ENCODE assay signal across 13 cellular contexts in the genomic region with DNA sequence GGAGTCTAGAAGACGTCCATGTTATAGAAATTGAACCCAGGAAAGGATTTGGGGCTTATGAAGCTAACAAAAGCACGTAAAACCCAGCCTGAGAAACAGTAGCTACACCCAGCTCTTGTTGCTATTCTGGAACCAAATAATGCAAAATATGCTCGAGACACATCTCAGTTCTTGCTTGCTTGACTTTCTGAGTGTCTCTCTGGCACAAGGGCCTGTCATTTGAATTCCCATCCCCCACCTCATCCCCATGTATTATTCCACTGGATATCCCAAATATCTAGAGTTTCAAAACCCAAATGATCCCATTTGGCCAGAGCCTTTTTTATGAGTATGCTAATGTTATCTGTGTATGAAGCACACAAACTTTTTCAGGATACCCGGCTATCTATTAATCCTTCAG.
"Had no signal": no experiment of that assay in that cellular context is flagged by ENCODE, and none has a peak within 500 bp of the region (broad histone marks: within the 10 kb centered on the region; RNA-seq: fewer than 3 reads in every experiment).

No MANE protein-coding gene starts in this region.

- DNase-seq: activated CD4-positive, alpha-beta T cell treated with anti-CD3 and anti-CD28 coated beads, Interleukin-2, amount 50 U/mL, for 1 hour; activated naive CD4-positive, alpha-beta T cell treated with anti-CD3 and anti-CD28 coated beads for 36 hours; activated naive CD8-positive, alpha-beta T cell treated with anti-CD3 and anti-CD28 coated beads, Interleukin-2, amount 50 U/mL, for 24 hours; erythroblast; islet precursor cell; mucosa of descending colon; naive thymus-derived CD8-positive, alpha-beta T cell; posterior cingulate gyrus; small intestine; stimulated activated CD4-positive, alpha-beta T cell treated with anti-CD3 and anti-CD28 coated beads, Interleukin-4, amount 100 ng/mL, for 4 hours; stimulated activated CD8-positive, alpha-beta memory T cell treated with anti-CD3 and anti-CD28 coated beads, Interleukin-4, amount 100 ng/mL, for 48 hours; stimulated activated naive CD4-positive, alpha-beta T cell treated with Interleukin-2 at 50 U/mL for 16 hours had no signal

- H3K27me3 Mint-ChIP-seq: activated T-helper 17 cell treated with anti-CD3 and anti-CD28 coated beads, Interleukin-2, amount 50 U/mL, for 72 hours had no signal

- H3K4me3 Mint-ChIP-seq: activated naive CD4-positive, alpha-beta T cell treated with anti-CD3 and anti-CD28 coated beads for 36 hours; activated naive CD8-positive, alpha-beta T cell treated with anti-CD3 and anti-CD28 coated beads, Interleukin-2, amount 50 U/mL, for 24 hours; activated T-helper 17 cell treated with anti-CD3 and anti-CD28 coated beads, Interleukin-2, amount 50 U/mL, for 72 hours; naive thymus-derived CD8-positive, alpha-beta T cell had no signal

- FAIRE-seq: small intestine had no signal

- H3K9me3 Mint-ChIP-seq: activated naive CD4-positive, alpha-beta T cell treated with anti-CD3 and anti-CD28 coated beads for 36 hours; activated T-helper 17 cell treated with anti-CD3 and anti-CD28 coated beads, Interleukin-2, amount 50 U/mL, for 72 hours; naive thymus-derived CD8-positive, alpha-beta T cell had no signal

- H3K4me3 ChIP-seq: mucosa of descending colon had no signal

- H3K36me3 Mint-ChIP-seq: naive thymus-derived CD8-positive, alpha-beta T cell had no signal

- H3K27ac Mint-ChIP-seq: activated naive CD4-positive, alpha-beta T cell treated with anti-CD3 and anti-CD28 coated beads for 36 hours; activated naive CD8-positive, alpha-beta T cell treated with anti-CD3 and anti-CD28 coated beads, Interleukin-2, amount 50 U/mL, for 24 hours; activated T-helper 17 cell treated with anti-CD3 and anti-CD28 coated beads, Interleukin-2, amount 50 U/mL, for 72 hours had no signal

- H3K9me3 ChIP-seq: mucosa of descending colon had no signal

- ATAC-seq: activated naive CD8-positive, alpha-beta T cell treated with anti-CD3 and anti-CD28 coated beads, Interleukin-2, amount 50 U/mL, for 24 hours; activated T-helper 17 cell treated with anti-CD3 and anti-CD28 coated beads, Interleukin-2, amount 50 U/mL, for 72 hours; mucosa of descending colon; naive thymus-derived CD8-positive, alpha-beta T cell had no signal
